17 cellular contexts compared by ENCODE assay signal in genomic region chr7:139080905-139081304, GRCh38. TPM values are rescaled to one million over a fixed set of nuclear protein-coding genes. Genes with fewer than 3 reads are reported as not detected.
DNase-seq lines count a peak whose midpoint lies in the region; ATAC-seq and TF ChIP-seq lines count a peak whose summit lies in the region.
"Had no signal": no experiment of that assay in that cellular context is flagged by ENCODE, and none has a peak within 500 bp of the region (broad histone marks: within the 10 kb centered on the region; RNA-seq: fewer than 3 reads in every experiment).

No MANE protein-coding gene starts in this region.

- intact Hi-C loops in activated T-helper 1 cell treated with anti-CD3 and anti-CD28 coated beads, Interleukin-12 subunit alpha, Interleukin-12 subunit beta, Interleukin-2, Interleukin-4 antibody, amounts not matched to agents 30 ng/mL and 10 ng/mL and 1 ng/mL, durations not matched to agents 14 hours and 24 hours and 36 hours (cut with micrococcal nuclease), result no loop called here
- intact Hi-C loops in vagina (cut with DNase I), result no loop called here

- H3K27me3 ChIP-seq in liver (ENCODE audit: control insufficient read depth in 4 of 4, insufficient read depth in 4 of 4, low read length in 3 of 4) (no peaks in the 10 kb centered on the region), vagina (no peaks in the 10 kb centered on the region)

- H3K9me3 ChIP-seq in liver (ENCODE audit: control insufficient read depth in 4 of 4, low read length in 3 of 4) (no peaks in the 10 kb centered on the region), vagina (no peaks in the 10 kb centered on the region)
- H3K9me3 ChIP-seq: thoracic aorta had no signal

- WGBS in liver, result 64% methylated on average over 8 of the region's 8 CpGs

- peaks cover 75% of the 10 kb centered on the region for H3K4me1 Mint-ChIP-seq in stimulated activated naive CD8-positive, alpha-beta T cell treated with anti-CD3 and anti-CD28 coated beads, Interleukin-15, Interleukin-2, amounts not matched to agents 100 ng/mL and 50 ng/mL, for 24 hours (ENCODE audit: low read depth)
- peaks cover 75% of the 10 kb centered on the region for H3K4me1 Mint-ChIP-seq in activated T-helper 1 cell treated with anti-CD3 and anti-CD28 coated beads, Interleukin-12 subunit alpha, Interleukin-12 subunit beta, Interleukin-2, Interleukin-4 antibody, amounts not matched to agents 30 ng/mL and 10 ng/mL and 1 ng/mL, durations not matched to agents 14 hours and 24 hours and 36 hours (ENCODE audit: low read depth)
- H3K4me1 Mint-ChIP-seq: H9 had no signal

- no peak for TF ChIP-seq POLR2A in vagina (IDR thresholded peaks at IDR 0.05)

- peak overlapping the region in 1 of 2 donors; percentile 15 for H3K27ac ChIP-seq in liver (ENCODE audit: low read depth in 1 of 2, low read length in 2 of 2)
- H3K27ac ChIP-seq in vagina, result peak overlapping the region; percentile 15
- H3K27ac ChIP-seq: coronary artery, thoracic aorta had no signal

- H3K27me3 Mint-ChIP-seq in stimulated activated naive CD8-positive, alpha-beta T cell treated with anti-CD3 and anti-CD28 coated beads, Interleukin-15, Interleukin-2, amounts not matched to agents 100 ng/mL and 50 ng/mL, for 24 hours, result no peaks in the 10 kb centered on the region
- H3K27me3 Mint-ChIP-seq in activated T-helper 1 cell treated with anti-CD3 and anti-CD28 coated beads, Interleukin-12 subunit alpha, Interleukin-12 subunit beta, Interleukin-2, Interleukin-4 antibody, amounts not matched to agents 30 ng/mL and 10 ng/mL and 1 ng/mL, durations not matched to agents 14 hours and 24 hours and 36 hours (ENCODE audit: insufficient read depth), result no peaks in the 10 kb centered on the region

- ATAC-seq in stimulated activated naive CD8-positive, alpha-beta T cell treated with anti-CD3 and anti-CD28 coated beads, Interleukin-15, Interleukin-2, amounts not matched to agents 100 U/mL and 50 U/mL, for 24 hours, result no peak
- ATAC-seq: activated CD4-positive, CD25-positive, alpha-beta regulatory T cell treated with anti-CD3 and anti-CD28 coated beads, Interleukin-2, amount 50 U/mL, for 24 hours had no signal

- H3K36me3 ChIP-seq in liver (ENCODE audit: control insufficient read depth in 4 of 4, insufficient read depth in 3 of 4, low read depth in 1 of 4, low read length in 3 of 4) (peaks cover 7 to 42% (median 31%) of the 10 kb centered on the region in 4 donors), vagina (peaks cover 0 to 83% of the 10 kb centered on the region in 2 donors)

- no peak for TF ChIP-seq RAD21 in liver (IDR thresholded peaks at IDR 0.05)

- H3K27ac Mint-ChIP-seq in stimulated activated naive CD8-positive, alpha-beta T cell treated with anti-CD3 and anti-CD28 coated beads, Interleukin-15, Interleukin-2, amounts not matched to agents 100 ng/mL and 50 ng/mL, for 24 hours, result peak overlapping the region; percentile 91
- peak overlapping the region; percentile 87 for H3K27ac Mint-ChIP-seq in activated T-helper 1 cell treated with anti-CD3 and anti-CD28 coated beads, Interleukin-12 subunit alpha, Interleukin-12 subunit beta, Interleukin-2, Interleukin-4 antibody, amounts not matched to agents 30 ng/mL and 10 ng/mL and 1 ng/mL, durations not matched to agents 14 hours and 24 hours and 36 hours
- H3K27ac Mint-ChIP-seq: H9 had no signal

- H3K4me3 ChIP-seq in liver (ENCODE audit: low read depth in 1 of 3, low read length in 3 of 3) (no peak overlapping the region), vagina (no peak overlapping the region)
- H3K4me3 ChIP-seq: coronary artery, thoracic aorta had no signal

- H3K4me1 ChIP-seq in liver (ENCODE audit: control insufficient read depth in 4 of 4, insufficient read depth in 4 of 4, low read length in 3 of 4) (peaks cover 0 to 26% (median 19%) of the 10 kb centered on the region in 4 donors), vagina (no peaks in the 10 kb centered on the region)

- H3K9ac ChIP-seq in liver (ENCODE audit: low read depth in 1 of 2, low read length in 2 of 2), result no peak overlapping the region

- TF ChIP-seq CTCF in liver (IDR thresholded peaks at IDR 0.05; ENCODE audit: low read depth, low read length, missing input control) (no peak), vagina (IDR thresholded peaks at IDR 0.05) (no peak)

- no peak for DNase-seq in stimulated activated naive CD8-positive, alpha-beta T cell treated with anti-CD3 and anti-CD28 coated beads, Interleukin-15, Interleukin-2, amounts not matched to agents 100 U/mL and 50 U/mL, for 24 hours
- no peak for DNase-seq in activated T-helper 1 cell treated with anti-CD3 and anti-CD28 coated beads, Interleukin-12 subunit alpha, Interleukin-12 subunit beta, Interleukin-2, Interleukin-4 antibody, amounts not matched to agents 30 ng/mL and 10 ng/mL and 1 ng/mL, durations not matched to agents 14 hours and 24 hours and 36 hours (ENCODE audit: low spot score)
- no peak for DNase-seq in vagina (ENCODE audit: extremely low spot score in 2 of 2)
- no peak for DNase-seq in DMS79 (lab: John Stamatoyannopoulos, UW)
- no peak for DNase-seq in NCI-H1417 (lab: John Stamatoyannopoulos, UW)
- DNase-seq in pons (ENCODE audit: low spot score), result no peak
- DNase-seq: erythroblast; H9; mesendoderm; NCI-H187; NCI-H345; stimulated activated CD4-positive, alpha-beta T cell treated with anti-CD3 and anti-CD28 coated beads, Interleukin-2, amount 100 ng/mL, for 48 hours had no signal

- peak overlapping the region; percentile 30 for H3K4me3 Mint-ChIP-seq in stimulated activated naive CD8-positive, alpha-beta T cell treated with anti-CD3 and anti-CD28 coated beads, Interleukin-15, Interleukin-2, amounts not matched to agents 100 ng/mL and 50 ng/mL, for 24 hours
- peak overlapping the region; percentile 44 for H3K4me3 Mint-ChIP-seq in activated T-helper 1 cell treated with anti-CD3 and anti-CD28 coated beads, Interleukin-12 subunit alpha, Interleukin-12 subunit beta, Interleukin-2, Interleukin-4 antibody, amounts not matched to agents 30 ng/mL and 10 ng/mL and 1 ng/mL, durations not matched to agents 14 hours and 24 hours and 36 hours
- H3K4me3 Mint-ChIP-seq: H9 had no signal

- no peaks in the 10 kb centered on the region for H3K9me3 Mint-ChIP-seq in stimulated activated naive CD8-positive, alpha-beta T cell treated with anti-CD3 and anti-CD28 coated beads, Interleukin-15, Interleukin-2, amounts not matched to agents 100 ng/mL and 50 ng/mL, for 24 hours
- H3K9me3 Mint-ChIP-seq in activated T-helper 1 cell treated with anti-CD3 and anti-CD28 coated beads, Interleukin-12 subunit alpha, Interleukin-12 subunit beta, Interleukin-2, Interleukin-4 antibody, amounts not matched to agents 30 ng/mL and 10 ng/mL and 1 ng/mL, durations not matched to agents 14 hours and 24 hours and 36 hours, result no peaks in the 10 kb centered on the region
- H3K9me3 Mint-ChIP-seq: H9 had no signal

- H3K36me3 Mint-ChIP-seq in stimulated activated naive CD8-positive, alpha-beta T cell treated with anti-CD3 and anti-CD28 coated beads, Interleukin-15, Interleukin-2, amounts not matched to agents 100 ng/mL and 50 ng/mL, for 24 hours (ENCODE audit: low read depth), result peaks cover 97% of the 10 kb centered on the region
- H3K36me3 Mint-ChIP-seq in activated T-helper 1 cell treated with anti-CD3 and anti-CD28 coated beads, Interleukin-12 subunit alpha, Interleukin-12 subunit beta, Interleukin-2, Interleukin-4 antibody, amounts not matched to agents 30 ng/mL and 10 ng/mL and 1 ng/mL, durations not matched to agents 14 hours and 24 hours and 36 hours (ENCODE audit: low read depth), result peaks cover 69% of the 10 kb centered on the region

TF ChIP-seq in liver, 16 proteins besides CTCF, POLR2A, EP300 and RAD21:
- TF ChIP-seq NR2F2 (IDR thresholded peaks at IDR 0.05) (peak; percentile 41), TAF1 (conservative IDR thresholded peaks at IDR 0.05) (no peak), HNF4A (conservative IDR thresholded peaks at IDR 0.05) (no peak)
TF ChIP-seq in liver: peak in this region for 1.

RNA-seq across cellular contexts. Expression of gene ZC3HAV1, which starts 28.6 kb away (rescaled TPM):
- total RNA-seq in activated T-helper 1 cell treated with anti-CD3 and anti-CD28 coated beads, Interleukin-12 subunit alpha, Interleukin-12 subunit beta, Interleukin-2, Interleukin-4 antibody, amounts not matched to agents 30 ng/mL and 10 ng/mL and 1 ng/mL, durations not matched to agents 14 hours and 24 hours and 36 hours, result 89.7 and 90.0 TPM in 2 replicates
- total RNA-seq in liver (10 to 100 TPM; 22.3 to 40.5 TPM), vagina (36.6 TPM)
- polyA plus RNA-seq in liver, result 10 to 100 TPM in 1 of 2 donors, 1 to 10 TPM in 1; 6.6 to 10.8 TPM

RNA-seq across cellular contexts. Expression of gene ZC3HAV1L, which starts 45.1 kb away (rescaled TPM):
- total RNA-seq in activated T-helper 1 cell treated with anti-CD3 and anti-CD28 coated beads, Interleukin-12 subunit alpha, Interleukin-12 subunit beta, Interleukin-2, Interleukin-4 antibody, amounts not matched to agents 30 ng/mL and 10 ng/mL and 1 ng/mL, durations not matched to agents 14 hours and 24 hours and 36 hours, result 29.6 and 31.5 TPM in 2 replicates
- 10 to 100 TPM in 1 of 2 donors, 1 to 10 TPM in 1; 3.1 to 16.2 TPM for total RNA-seq in liver
- under 1 TPM; 0.19 to 0.63 TPM for polyA plus RNA-seq in liver
- total RNA-seq in vagina, result 55.7 TPM
- total RNA-seq: H9 had no signal
